ENCODE assay signal across 20 cellular contexts in the genomic region with DNA sequence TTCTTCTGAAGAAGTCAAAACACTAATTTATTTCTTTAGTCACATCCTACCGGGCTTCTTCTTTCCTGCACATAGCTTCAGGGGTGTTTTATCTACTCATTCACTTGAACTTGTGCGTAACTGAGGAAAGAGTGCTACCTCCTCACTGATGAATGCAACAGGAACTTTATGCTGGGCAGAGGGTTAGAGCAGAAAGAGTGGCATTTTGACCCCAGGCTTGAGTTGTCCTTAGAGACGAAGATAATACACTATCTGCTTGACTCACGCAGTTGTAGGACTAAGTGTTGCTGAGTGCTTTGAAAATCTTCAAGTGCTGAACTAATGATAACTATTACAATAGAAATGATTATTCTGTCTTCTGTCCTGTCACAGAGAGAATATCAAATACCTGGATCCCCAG.
"Had no signal": no experiment of that assay in that cellular context is flagged by ENCODE, and none has a peak within 500 bp of the region (broad histone marks: within the 10 kb centered on the region; RNA-seq: fewer than 3 reads in every experiment).

No MANE protein-coding gene starts in this region.

- H3K27ac Mint-ChIP-seq: dendritic cell treated with granulocyte-macrophage colony-stimulating factor and Interleukin-4, amounts not matched to agents 40 ng/mL and 50 ng/mL, for 4 days; effector memory CD8-positive, alpha-beta T cell; endodermal cell; mesothelial cell of epicardium had no signal

- H3K27ac ChIP-seq: epithelial cell of prostate, esophagus squamous epithelium, gastrocnemius medialis, heart right ventricle, left lung, lower lobe of right lung had no signal

- H3K9me3 Mint-ChIP-seq: dendritic cell treated with granulocyte-macrophage colony-stimulating factor and Interleukin-4, amounts not matched to agents 40 ng/mL and 50 ng/mL, for 4 days; effector memory CD8-positive, alpha-beta T cell; mesothelial cell of epicardium had no signal

- H3K27me3 ChIP-seq: esophagus squamous epithelium, gastrocnemius medialis, left lung had no signal

- DNase-seq: cortex of kidney; effector CD8-positive, alpha-beta T cell; effector memory CD8-positive, alpha-beta T cell; endodermal cell; erythroblast; esophagus squamous epithelium; foreskin fibroblast; foreskin melanocyte; gastrocnemius medialis; glutamatergic neuron; heart right ventricle; hippocampal formation; left cardiac atrium; left lung; left ventricle myocardium superior; lower lobe of right lung; mesenchymal stem cell had no signal

- H3K36me3 ChIP-seq: esophagus squamous epithelium, gastrocnemius medialis, heart right ventricle, left lung, lower lobe of right lung had no signal

- H3K36me3 Mint-ChIP-seq: mesothelial cell of epicardium had no signal

- H3K9me3 ChIP-seq: esophagus squamous epithelium, gastrocnemius medialis, heart right ventricle, left lung, lower lobe of right lung had no signal

- H3K27me3 Mint-ChIP-seq: dendritic cell treated with granulocyte-macrophage colony-stimulating factor and Interleukin-4, amounts not matched to agents 40 ng/mL and 50 ng/mL, for 4 days had no signal

- H3K4me1 Mint-ChIP-seq: mesothelial cell of epicardium had no signal

- H3K4me3 ChIP-seq: esophagus squamous epithelium, gastrocnemius medialis, heart right ventricle, left lung, lower lobe of right lung had no signal

- H3K4me3 Mint-ChIP-seq: dendritic cell treated with granulocyte-macrophage colony-stimulating factor and Interleukin-4, amounts not matched to agents 40 ng/mL and 50 ng/mL, for 4 days; effector memory CD8-positive, alpha-beta T cell; endodermal cell; mesothelial cell of epicardium had no signal

- H3K4me1 ChIP-seq: gastrocnemius medialis, left lung, lower lobe of right lung had no signal
